8 cellular contexts compared by ENCODE assay signal in the genomic region with DNA sequence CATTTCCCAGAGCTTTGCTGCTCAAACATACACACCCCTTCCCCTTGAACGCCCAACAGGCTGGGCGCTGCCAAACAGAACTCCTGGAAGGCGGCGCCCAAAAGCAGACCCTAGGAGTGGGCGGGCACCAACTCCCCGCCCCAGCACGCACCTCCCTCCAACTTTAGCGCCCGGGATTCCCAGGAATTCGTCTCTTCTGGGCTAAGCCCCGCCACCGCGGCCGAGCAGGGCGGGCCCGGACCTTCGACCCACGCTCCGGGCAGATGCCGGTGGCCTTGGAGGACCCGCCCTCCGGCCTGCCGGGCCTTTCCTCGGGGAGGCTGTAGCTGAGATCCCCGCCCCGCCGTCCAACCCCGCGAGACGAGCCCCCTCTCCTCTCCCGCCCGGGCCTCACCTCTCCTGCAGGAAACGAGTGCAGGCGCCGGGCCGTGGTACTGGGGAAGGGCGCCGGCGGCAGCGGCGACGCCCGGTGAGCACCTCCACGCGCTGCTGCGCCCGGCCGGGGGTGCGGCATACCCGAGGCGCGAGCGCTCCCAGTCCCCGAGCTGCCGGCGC. TPM values are rescaled to one million over a fixed set of nuclear protein-coding genes. Genes with fewer than 3 reads are reported as not detected.
DNase-seq lines count a peak whose midpoint lies in the region; ATAC-seq, FAIRE-seq and TF ChIP-seq lines count a peak whose summit lies in the region.

No MANE protein-coding gene starts in this region.

- TF ChIP-seq CTCF in BE2C (IDR thresholded peaks at IDR 0.05; ENCODE audit: low read depth, low read length) (no peak), VCaP (conservative IDR thresholded peaks at IDR 0.05) (no peak), endothelial cell of umbilical vein (IDR thresholded peaks at IDR 0.05; ENCODE audit: extremely low read depth in 1 of 2, insufficient read depth in 1 of 2, low read depth in 1 of 2, low read length in 2 of 2) (no peak), tibial artery (IDR thresholded peaks at IDR 0.05) (no peak)

- peaks cover 18% of the 10 kb centered on the region for H3K79me2 ChIP-seq in endothelial cell of umbilical vein (ENCODE audit: control insufficient read depth, insufficient read depth, low read length)
- peaks cover 25% of the 10 kb centered on the region for H3K79me2 ChIP-seq in mesendoderm (ENCODE audit: control insufficient read depth, insufficient read depth, low read length)

- no peaks in the 10 kb centered on the region for H3K9me1 ChIP-seq in endothelial cell of umbilical vein (replicated peaks; ENCODE audit: control insufficient read depth, extremely low read depth, insufficient read depth, low read length)

- no TSS peak for BruUV-seq in endothelial cell of umbilical vein (replicated peaks; lab: Mats Ljungman, UMichigan)

- ATAC-seq in GM18505 (IDR thresholded peaks at IDR 0.05; ENCODE audit: unreplicated experiment) = peak; percentile 36
- peak; percentile 7 for ATAC-seq in HG02970 (IDR thresholded peaks at IDR 0.05; ENCODE audit: low FRiP score, unreplicated experiment)

- peak overlapping the region; percentile 86 for H3K18ac ChIP-seq in mesendoderm (ENCODE audit: low read length)

- H3K4me3 ChIP-seq in BE2C (ENCODE audit: low read depth, low read length) = peak overlapping the region; percentile 80
- H3K4me3 ChIP-seq in endothelial cell of umbilical vein (replicated peaks in 1 of 3; ENCODE audit: insufficient read depth in 1 of 3, low read depth in 1 of 3, low read length in 3 of 3) = peak overlapping the region; percentile 70 to 94 (median 84)
- H3K4me3 ChIP-seq in mesendoderm (ENCODE audit: low read length) = peak overlapping the region; percentile 73
- H3K4me3 ChIP-seq in tibial artery = peak overlapping the region; percentile 72 to 78

- dilution Hi-C loops in endothelial cell of umbilical vein (cut with MboI; ENCODE audit: extremely low pct_ligation_motif_present, low sequenced_read_pairs) = no loop called here

- H2BK120ac ChIP-seq in mesendoderm (ENCODE audit: low read depth, low read length) = peak overlapping the region; percentile 46

- H4K20me1 ChIP-seq in endothelial cell of umbilical vein (replicated peaks; ENCODE audit: control insufficient read depth, extremely low read depth, insufficient read depth, low read length) = no peaks in the 10 kb centered on the region

- H3K4me2 ChIP-seq in endothelial cell of umbilical vein (ENCODE audit: insufficient read depth, low read length) = peak overlapping the region; percentile 92
- peak overlapping the region; percentile 41 for H3K4me2 ChIP-seq in mesendoderm (ENCODE audit: low read length)

- H2BK5ac ChIP-seq in mesendoderm (ENCODE audit: low read length) = peak overlapping the region; percentile 54

- no peak overlapping the region for H2BK15ac ChIP-seq in mesendoderm (replicated peaks; ENCODE audit: low read depth)

- H3K36me3 ChIP-seq in BE2C (no peaks in the 10 kb centered on the region), endothelial cell of umbilical vein (ENCODE audit: control insufficient read depth in 2 of 2, extremely low read depth in 1 of 2, insufficient read depth in 2 of 2, low read length in 2 of 2) (no peaks in the 10 kb centered on the region), mesendoderm (ENCODE audit: control insufficient read depth, insufficient read depth, low read length) (no peaks in the 10 kb centered on the region), tibial artery (no peaks in the 10 kb centered on the region)

- peaks cover 10% of the 10 kb centered on the region for H3K79me1 ChIP-seq in mesendoderm (ENCODE audit: low read length)

- H3K56ac ChIP-seq in mesendoderm (ENCODE audit: low read length) = peak overlapping the region; percentile 95

- CTCF ChIA-PET in endothelial cell of umbilical vein (lab: Charles Lee) = interaction anchor here (0.7 to 1.3 kb wide), 3 partner anchors 18 to 254 kb away, joined by 4 to 5 read pairs (median 4); no protein-coding TSS in a partner anchor

- intact Hi-C loops in endothelial cell of umbilical vein (cut with micrococcal nuclease) = loop anchor here (1.0 to 5.0 kb wide), 5 partner anchors 18 to 304 kb away; a partner anchor contains a TSS
- intact Hi-C loops in tibial artery (cut with DNase I; ENCODE audit: low total_unique reads) = no loop called here

- POLR2A ChIA-PET in endothelial cell of umbilical vein (lab: Charles Lee) = interaction anchor here (0.5 kb wide), 1 partner anchor 223 kb away, joined by 9 read pairs; no protein-coding TSS in a partner anchor

- H2AFZ ChIP-seq in endothelial cell of umbilical vein (ENCODE audit: low read depth, low read length) = peak overlapping the region; percentile 95

- H3K27me3 ChIP-seq in BE2C = no peaks in the 10 kb centered on the region
- H3K27me3 ChIP-seq in endothelial cell of umbilical vein (ENCODE audit: control insufficient read depth in 2 of 2, insufficient read depth in 2 of 2, low read length in 2 of 2) = no peaks in the 10 kb centered on the region
- no peaks in the 10 kb centered on the region for H3K27me3 ChIP-seq in mesendoderm (ENCODE audit: insufficient read depth, low read length, poor library complexity)
- no peaks in the 10 kb centered on the region for H3K27me3 ChIP-seq in tibial artery

- peak; percentile 84 for DNase-seq in BE2C
- peak; percentile 86 for DNase-seq in NCI-H2029 treated with DMSO at 0.1 percent for 48 hours (lab: John Stamatoyannopoulos, UW)
- DNase-seq in endothelial cell of umbilical vein (ENCODE audit: low read depth, low spot score) = peak; percentile 75
- DNase-seq in mesendoderm = peak; percentile 96
- peak; percentile 41 to 85 for DNase-seq in tibial artery

- WGBS in mesendoderm (ENCODE audit: extremely low coverage, insufficient coverage, low lambda C conversion rate) = no CpG with 5 or more reads among the region's 56 CpGs

- peak overlapping the region; percentile 91 for H3K23ac ChIP-seq in mesendoderm (ENCODE audit: low read length)

- H3K4me1 ChIP-seq in BE2C = peaks cover 5% of the 10 kb centered on the region
- peaks cover 10% of the 10 kb centered on the region for H3K4me1 ChIP-seq in endothelial cell of umbilical vein (ENCODE audit: control insufficient read depth, extremely low read depth, insufficient read depth, low read length)
- H3K4me1 ChIP-seq in mesendoderm (ENCODE audit: control insufficient read depth, low read depth, low read length) = peaks cover 2% of the 10 kb centered on the region
- peaks cover 0 to 34% (median 21%) of the 10 kb centered on the region in 4 donors for H3K4me1 ChIP-seq in tibial artery

- FAIRE-seq in endothelial cell of umbilical vein (lab: Jason Lieb, UNC) = peak; percentile 68

- no peak overlapping the region for H2AK5ac ChIP-seq in mesendoderm (ENCODE audit: low read length)

- H3K4ac ChIP-seq in mesendoderm (ENCODE audit: low read depth, low read length) = peak overlapping the region; percentile 88

- H3K27ac ChIP-seq in VCaP (peak overlapping the region; percentile 73), endothelial cell of umbilical vein (ENCODE audit: insufficient read depth, low read depth, low read length) (peak overlapping the region; percentile 70), mesendoderm (ENCODE audit: low read depth, low read length) (peak overlapping the region; percentile 100), tibial artery (peak overlapping the region; percentile 83 to 88)

- no peaks in the 10 kb centered on the region for H3K9me3 ChIP-seq in BE2C
- no peaks in the 10 kb centered on the region for H3K9me3 ChIP-seq in endothelial cell of umbilical vein (replicated peaks; ENCODE audit: control insufficient read depth, insufficient read depth, low read length)
- H3K9me3 ChIP-seq in tibial artery = no peaks in the 10 kb centered on the region

- H4K8ac ChIP-seq in mesendoderm (ENCODE audit: low read depth, low read length) = no peak overlapping the region

- no peak overlapping the region for H4K5ac ChIP-seq in mesendoderm (ENCODE audit: low read length)

- TF ChIP-seq POLR2A in GM18505 (IDR thresholded peaks at IDR 0.05; ENCODE audit: borderline replicate concordance, extremely low read depth, insufficient read depth, insufficient read length) (no peak), endothelial cell of umbilical vein (IDR thresholded peaks at IDR 0.05; ENCODE audit: low read depth, low read length) (no peak)

- H3K9ac ChIP-seq in endothelial cell of umbilical vein (replicated peaks; ENCODE audit: extremely low read depth, insufficient read depth, low read length) (peak overlapping the region; percentile 62), mesendoderm (ENCODE audit: low read length) (peak overlapping the region; percentile 92)

TF ChIP-seq in endothelial cell of umbilical vein, 7 proteins besides CTCF, POLR2A, EP300 and RAD21:
- TF ChIP-seq POLR2AphosphoS5 (IDR thresholded peaks at IDR 0.05; ENCODE audit: insufficient read depth, low read depth, low read length) (no peak), GATA2 (IDR thresholded peaks at IDR 0.05; ENCODE audit: insufficient read depth, insufficient read length, low read depth, low read length) (no peak)

RNA-seq across cellular contexts. Expression of a gene that starts 0.7 kb away (rescaled TPM):
- polyA plus RNA-seq in BE2C (2012; ENCODE audit: insufficient read depth, insufficient read length, low read depth) = 19.0 TPM
- 18.5 and 21.2 TPM in 2 replicates for total RNA-seq in endothelial cell of umbilical vein
- 5.0 and 6.2 TPM in 2 replicates for polyA plus RNA-seq in endothelial cell of umbilical vein
- polyA plus RNA-seq in endothelial cell of umbilical vein (2011; cell fraction: cytosol; rRNA removed) = 6.0 and 6.3 TPM in 2 replicates
- 3.2 and 3.9 TPM in 2 replicates for polyA plus RNA-seq in endothelial cell of umbilical vein (2011; cell fraction: nucleus; rRNA removed)
- polyA plus RNA-seq in endothelial cell of umbilical vein (2012) = 8.4 and 8.7 TPM in 2 replicates
- 5.0 and 8.0 TPM in 2 replicates for polyA minus RNA-seq in endothelial cell of umbilical vein
- polyA minus RNA-seq in endothelial cell of umbilical vein (2011; cell fraction: cytosol; rRNA and poly(A)+ RNA removed) = 12.0 TPM
- polyA minus RNA-seq in endothelial cell of umbilical vein (2011; cell fraction: nucleus; rRNA and poly(A)+ RNA removed) = 4.2 and 6.0 TPM in 2 replicates
- 23.1 TPM for polyA plus RNA-seq in mesendoderm (2013, experiment 1 of 2)
- polyA plus RNA-seq in mesendoderm (2013, experiment 2 of 2) = 23.1 TPM

Comparison
In these comparisons a context has a peak if more than half of its experiments do, and no peak if none do; other contexts are left out.
1. Peak in every context shown above with its lines: DNase-seq, ATAC-seq, H3K4me3 ChIP-seq and H3K27ac ChIP-seq.